In the genomic region with DNA sequence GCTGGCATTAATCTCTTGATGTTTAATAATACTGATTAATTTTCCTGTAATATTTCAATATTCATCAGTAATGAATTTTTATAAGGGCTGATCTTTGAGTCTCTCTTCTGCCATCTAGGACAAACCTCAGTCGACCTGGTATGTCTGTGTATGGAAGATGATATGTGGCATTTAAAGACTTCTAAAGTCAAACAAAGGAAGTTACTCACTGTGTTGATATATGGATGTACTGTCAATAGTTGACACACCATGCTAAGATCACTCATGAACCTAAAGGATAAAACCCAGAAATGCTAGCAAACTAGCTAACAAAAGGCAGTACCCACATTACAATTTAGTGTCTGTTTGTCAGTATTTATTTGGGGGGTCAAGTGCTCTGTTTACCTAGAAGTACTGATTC, we compare ENCODE assay signal across 10 cellular contexts.
"Had no signal": no experiment of that assay in that cellular context is flagged by ENCODE, and none has a peak within 500 bp of the region (broad histone marks: within the 10 kb centered on the region; RNA-seq: fewer than 3 reads in every experiment).

No MANE protein-coding gene starts in this region.

- H3K9me3 ChIP-seq: HAP-1 had no signal

- H3K9ac ChIP-seq: GM23248 had no signal

- H2AFZ ChIP-seq: GM23248 had no signal

- FAIRE-seq: H1, H54 had no signal

- H3K4me1 ChIP-seq: HAP-1 had no signal

- DNase-seq: GM23248, GOT3, H7, H9, HCEC 1CT, HFFc6 had no signal

- ATAC-seq: HCT116 had no signal

- H3K4me3 ChIP-seq: GM23248, HAP-1 had no signal

- H3K27ac Mint-ChIP-seq: H9, HFFc6 had no signal

- H3K9me3 Mint-ChIP-seq: H9 had no signal

- H3K36me3 ChIP-seq: HAP-1 had no signal

- H3K4me3 Mint-ChIP-seq: H9, HFFc6 had no signal

- H3K27ac ChIP-seq: GM23248 had no signal
